ENCODE assay signal across 8 cellular contexts in the genomic region with DNA sequence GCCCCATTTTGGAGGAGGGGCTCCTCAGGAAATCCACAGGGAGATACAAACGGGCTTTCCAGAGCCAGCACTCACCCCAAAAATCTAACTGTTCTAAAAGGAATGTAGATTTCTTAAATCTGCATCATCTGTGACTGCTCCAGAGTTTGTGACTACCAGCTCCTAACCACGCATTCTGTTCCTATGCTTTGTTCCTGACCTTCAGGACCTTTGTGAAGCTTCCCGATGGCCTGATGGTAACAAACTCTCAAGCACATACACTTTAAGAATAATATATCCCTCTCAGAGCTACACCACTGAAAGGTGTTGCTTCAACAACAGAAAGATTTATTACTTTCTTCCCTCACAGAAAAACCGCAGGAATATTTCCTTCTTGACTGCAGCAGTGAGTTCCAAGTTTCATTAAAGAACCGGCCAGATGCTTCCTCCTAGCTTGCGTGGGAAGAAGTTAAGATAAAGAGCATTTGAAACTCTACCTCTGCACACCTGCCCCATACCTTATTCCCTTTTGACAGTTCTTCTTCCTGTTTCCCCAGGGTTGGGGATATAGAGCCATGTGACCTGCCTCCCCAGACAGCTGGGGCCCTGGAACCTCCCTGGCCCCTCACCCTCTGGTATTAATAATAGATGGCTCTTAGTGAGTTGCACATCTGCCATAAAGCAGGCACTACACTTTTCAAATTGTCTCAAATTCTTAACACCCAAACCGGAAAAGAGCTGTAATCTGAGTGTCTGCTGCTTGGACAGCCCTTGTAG. TPM values are rescaled to one million over a fixed set of nuclear protein-coding genes. Genes with fewer than 3 reads are reported as not detected.
A peak's percentile ranks its signal among the peaks of the same experiment; 100 is the strongest.
DNase-seq lines count a peak whose midpoint lies in the region; ATAC-seq and TF ChIP-seq lines count a peak whose summit lies in the region.

No MANE protein-coding gene starts in this region.

- POLR2A ChIA-PET in Panc1 (lab: Charles Lee), result interaction anchor here (0.6 kb wide), 1 partner anchor 100 kb away, joined by 4 read pairs; no protein-coding TSS in a partner anchor

- CTCF ChIA-PET in Panc1 (lab: Charles Lee), result interaction anchor here (0.6 kb wide), 1 partner anchor 26 kb away, joined by 3 read pairs; no protein-coding TSS in a partner anchor

- H3K4me1 ChIP-seq in Panc1 (ENCODE audit: control insufficient read depth, insufficient read depth, low read length) (peaks cover 80% of the 10 kb centered on the region), BE2C (peaks cover 55% of the 10 kb centered on the region)

- intact Hi-C loops in Panc1 (cut with micrococcal nuclease; ENCODE audit: unreplicated experiment), result no loop called here

- in situ Hi-C loops in Panc1 (cut with HindIII; ENCODE audit: low pct_unique_long_range_greater_than_20kb, low sequenced_read_pairs), result no loop called here

- H3K27ac ChIP-seq in Panc1 (ENCODE audit: low read length), result peak overlapping the region; percentile 99

- H3K4me3 ChIP-seq in Panc1 (ENCODE audit: low read depth in 2 of 2, low read length in 2 of 2), result peak overlapping the region in 1 of 2 experiments; percentile 12; a peak in 1 of 4 replicates
- H3K4me3 ChIP-seq in BE2C (ENCODE audit: low read depth, low read length), result no peak overlapping the region

- DNase-seq in AG08396 (ENCODE audit: low spot score) (peak; percentile 35), Panc1 (ENCODE audit: low read depth, low spot score) (no peak), glomerular visceral epithelial cell (ENCODE audit: extremely low spot score) (peak; percentile 86), NCI-H446 (lab: John Stamatoyannopoulos, UW) (no peak), BE2C (no peak)

- H3K9me3 ChIP-seq in Panc1 (ENCODE audit: control insufficient read depth, insufficient read depth, low read depth, low read length) (no peaks in the 10 kb centered on the region), BE2C (no peaks in the 10 kb centered on the region)

- no TSS peak for BruUV-seq in Panc1 (replicated peaks; lab: Mats Ljungman, UMichigan)

- H3K27me3 ChIP-seq in Panc1 (ENCODE audit: control insufficient read depth, insufficient read depth, low read length), result no peaks in the 10 kb centered on the region
- no peaks in the 10 kb centered on the region for H3K27me3 ChIP-seq in BE2C

- TF ChIP-seq CTCF in Panc1 (IDR thresholded peaks at IDR 0.05) (no peak), BE2C (IDR thresholded peaks at IDR 0.05; ENCODE audit: low read depth, low read length) (no peak)

- H3K36me3 ChIP-seq in Panc1 (ENCODE audit: control insufficient read depth, insufficient read depth, low read length) (no peaks in the 10 kb centered on the region), BE2C (no peaks in the 10 kb centered on the region)

- peak; percentile 27 for ATAC-seq in GM21528 (IDR thresholded peaks at IDR 0.05; ENCODE audit: low FRiP score, unreplicated experiment)
- no peak for ATAC-seq in Panc1
- ATAC-seq in GM21825 (IDR thresholded peaks at IDR 0.05; ENCODE audit: unreplicated experiment), result no peak
- no peak for ATAC-seq in GM21515 (IDR thresholded peaks at IDR 0.05; ENCODE audit: unreplicated experiment)

RNA-seq across cellular contexts. Expression of a gene that starts 40.2 kb away (rescaled TPM):
- total RNA-seq in Panc1 (2021; ENCODE audit: unreplicated experiment), result 107 TPM
- 47.3 TPM for polyA plus RNA-seq in Panc1 (2012; ENCODE audit: insufficient read length)
- polyA plus RNA-seq in BE2C (2012; ENCODE audit: insufficient read depth, insufficient read length, low read depth), result 128 TPM

Comparison
In these comparisons a context has a peak if more than half of its experiments do, and no peak if none do; other contexts are left out.
1. DNase-seq: peak in AG08396 (single experiment) and glomerular visceral epithelial cell (single experiment); none in Panc1 (single experiment), NCI-H446 (0 of 2) and BE2C (single experiment).